34 cellular contexts compared by ENCODE assay signal in the genomic region with DNA sequence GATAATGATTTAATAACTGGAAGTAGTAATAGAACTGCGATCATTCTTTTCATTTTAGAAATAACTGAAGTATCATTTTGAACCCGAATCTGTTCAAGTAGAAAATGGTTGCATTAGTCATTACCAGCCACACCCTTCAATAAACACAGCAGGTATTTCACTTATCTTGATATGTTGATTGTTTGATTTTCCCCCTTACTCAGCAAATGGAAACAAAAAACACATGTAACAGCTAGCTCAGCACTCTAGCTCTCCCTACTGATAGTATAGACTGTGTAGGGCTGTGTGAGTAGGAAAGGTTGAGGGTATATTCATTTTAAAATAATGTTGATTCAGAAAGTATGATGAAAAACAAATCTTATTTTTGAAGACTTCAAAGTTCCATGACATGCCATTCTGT. TPM values are rescaled to one million over a fixed set of nuclear protein-coding genes. Genes with fewer than 3 reads are reported as not detected.
"Had no signal": no experiment of that assay in that cellular context is flagged by ENCODE, and none has a peak within 500 bp of the region (broad histone marks: within the 10 kb centered on the region; RNA-seq: fewer than 3 reads in every experiment).

No MANE protein-coding gene starts in this region.

- H3K27me3 ChIP-seq: vagina had no signal

- H2AFZ ChIP-seq: hepatocyte, neural progenitor cell, parathyroid adenoma had no signal

- H3K9me3 ChIP-seq: esophagus muscularis mucosa, gastroesophageal sphincter, heart left ventricle, stomach, thyroid gland, vagina had no signal

- H3K27ac ChIP-seq: esophagus muscularis mucosa, foreskin keratinocyte, gastroesophageal sphincter, heart left ventricle, hepatocyte, left lung, neural progenitor cell, parathyroid adenoma, stomach, thyroid gland, vagina had no signal

- H3K36me3 ChIP-seq: esophagus muscularis mucosa, gastroesophageal sphincter, heart left ventricle, left lung, neural progenitor cell, stomach, thyroid gland, vagina had no signal

- DNase-seq: effector memory CD4-positive, alpha-beta T cell; foreskin keratinocyte; heart left ventricle; left cardiac atrium; left lung; mesenchymal stem cell; midbrain; naive thymus-derived CD4-positive, alpha-beta T cell; stimulated activated CD4-positive, alpha-beta T cell treated with anti-CD3 and anti-CD28 coated beads, Interleukin-12 subunit alpha, Interleukin-12 subunit beta, amount 100 ng/mL, for 4 hours; stimulated activated CD4-positive, alpha-beta T cell treated with anti-CD3 and anti-CD28 coated beads, Interleukin-1b, Interleukin-23, amount 100 ng/mL, for 48 hours; stimulated activated CD4-positive, alpha-beta T cell treated with anti-CD3 and anti-CD28 coated beads, Interleukin-4, amount 100 ng/mL, for 24 hours; stimulated activated naive CD4-positive, alpha-beta T cell treated with Interleukin-2 at 50 U/mL for 16 hours; stomach; thyroid gland; trophoblast cell had no signal

- H3K4me1 ChIP-seq: foreskin keratinocyte, parathyroid adenoma had no signal

- H3K79me2 ChIP-seq: hepatocyte, parathyroid adenoma had no signal

- H3K4me3 ChIP-seq: esophagus muscularis mucosa, gastroesophageal sphincter, heart left ventricle, hepatocyte, left lung, neural progenitor cell, smooth muscle cell, stomach, thyroid gland, vagina had no signal

- ATAC-seq: foreskin keratinocyte; gastroesophageal sphincter; heart left ventricle; left cardiac atrium; left lung; naive thymus-derived CD4-positive, alpha-beta T cell; sciatic nerve; stimulated activated effector memory CD8-positive, alpha-beta T cell treated with anti-CD3 and anti-CD28 coated beads, Interleukin-12 subunit alpha, Interleukin-12 subunit beta, amount 100 ng/mL, for 72 hours had no signal

- H3K4me2 ChIP-seq: hepatocyte, neural progenitor cell, smooth muscle cell had no signal

- H3K9ac ChIP-seq: neural progenitor cell, parathyroid adenoma had no signal

RNA-seq across cellular contexts. Expression of a gene that starts 1.1 kb away (rescaled TPM):
- total RNA-seq: endothelial cell of umbilical vein; epithelial cell of proximal tubule; esophagus muscularis mucosa; fibroblast of lung; foreskin keratinocyte; gastroesophageal sphincter; heart left ventricle; hepatocyte; kidney epithelial cell; left cardiac atrium; left lung; lung microvascular endothelial cell; mucosa of gallbladder; naive thymus-derived CD4-positive, alpha-beta T cell; osteoblast; progenitor cell of endocrine pancreas; sciatic nerve; smooth muscle cell; subcutaneous adipose tissue; ureter; vagina had no signal
- polyA plus RNA-seq: endothelial cell of umbilical vein; fibroblast of lung; foreskin keratinocyte; heart left ventricle; hepatocyte; naive thymus-derived CD4-positive, alpha-beta T cell; smooth muscle cell; stomach had no signal
